ENCODE assay signal across 19 cellular contexts in the genomic region with DNA sequence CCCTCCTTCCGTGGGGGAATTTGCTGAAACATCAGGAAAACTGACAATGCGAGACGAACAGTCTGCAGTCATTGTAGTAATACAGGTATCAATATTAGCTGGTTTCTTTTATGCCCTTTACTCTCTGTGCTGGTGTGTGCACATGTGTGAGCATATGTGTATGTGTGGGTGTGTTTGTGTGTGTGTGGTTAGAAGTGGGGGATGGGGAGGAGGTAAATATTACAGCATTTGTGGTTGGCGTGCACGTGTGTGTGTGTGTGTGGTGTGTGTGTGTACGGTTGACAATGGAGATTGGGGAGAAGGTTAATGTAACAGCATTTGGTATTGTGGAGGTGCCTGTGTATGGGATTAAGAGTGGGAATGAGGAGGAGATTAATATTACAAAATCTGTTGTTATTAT.
DNase-seq lines count a peak whose midpoint lies in the region; ATAC-seq and TF ChIP-seq lines count a peak whose summit lies in the region.
"Had no signal": no experiment of that assay in that cellular context is flagged by ENCODE, and none has a peak within 500 bp of the region (broad histone marks: within the 10 kb centered on the region; RNA-seq: fewer than 3 reads in every experiment).

No MANE protein-coding gene starts in this region.

- H3K27me3 Mint-ChIP-seq in GM23338 (ENCODE audit: insufficient read depth, low read depth, poor library complexity) (peaks cover 3% of the 10 kb centered on the region), endodermal cell (ENCODE audit: insufficient read depth) (no peaks in the 10 kb centered on the region)

- H3K14ac ChIP-seq in IMR-90 (replicated peaks; ENCODE audit: low read depth, low read length), result no peak overlapping the region

- 60% methylated on average over 2 of the region's 6 CpGs; no CpG with 5 or more reads in 1 of the 2 experiments for WGBS in IMR-90 (ENCODE audit: extremely low coverage in 2 of 2, insufficient read length in 1 of 2), 2 experiments
- WGBS in endodermal cell (ENCODE audit: insufficient coverage in 1 of 2, insufficient read length in 1 of 2), 2 experiments, result 91 to 94% methylated on average over 4 to 6 of the region's 6 CpGs

- no peak overlapping the region for H4K5ac ChIP-seq in IMR-90 (ENCODE audit: low read depth, low read length)

- H3K4me3 Mint-ChIP-seq in GM23338, result no peak overlapping the region
- H3K4me3 Mint-ChIP-seq in endodermal cell, result no peak overlapping the region
- H3K4me3 Mint-ChIP-seq: B cell; CD8-positive, alpha-beta memory T cell had no signal

- no peaks in the 10 kb centered on the region for H3K9me2 ChIP-seq in GM23338 (ENCODE audit: insufficient read depth)

- H3K27me3 ChIP-seq in GM23338 (ENCODE audit: insufficient read depth) (no peaks in the 10 kb centered on the region), IMR-90 (ENCODE audit: control insufficient read depth, insufficient read depth, low read length) (no peaks in the 10 kb centered on the region), endodermal cell (ENCODE audit: control insufficient read depth, insufficient read depth, low read length, poor library complexity, severe bottlenecking) (no peaks in the 10 kb centered on the region)
- H3K27me3 ChIP-seq: BLaER1 treated with 17β-estradiol and CSF1 and Interleukin-3, amounts not matched to agents 10 nM and 100 nM had no signal

- no peak overlapping the region for H2BK120ac ChIP-seq in IMR-90 (ENCODE audit: low read depth, low read length)

- H3K9me1 ChIP-seq in IMR-90 (ENCODE audit: insufficient read depth, low read length), result no peaks in the 10 kb centered on the region

- TF ChIP-seq RAD21 in IMR-90 (IDR thresholded peaks at IDR 0.05; ENCODE audit: low read length), result no peak

- H3F3A ChIP-seq in GM23338 (replicated peaks; ENCODE audit: low read depth), result 0 out of 2 replicates have a peak, but pooled peaks cover 2% of the 10 kb centered on the region

- no peak overlapping the region for H4K91ac ChIP-seq in IMR-90 (ENCODE audit: insufficient read depth, low read depth, low read length)

- BruUV-seq in IMR-90 (replicated peaks; lab: Mats Ljungman, UMichigan), result no TSS peak

- no peak overlapping the region for H2BK20ac ChIP-seq in IMR-90 (ENCODE audit: low read depth, low read length)

- H3K9me3 Mint-ChIP-seq in GM23338 (no peaks in the 10 kb centered on the region), endodermal cell (no peaks in the 10 kb centered on the region)
- H3K9me3 Mint-ChIP-seq: CD8-positive, alpha-beta memory T cell had no signal

- H3K4me1 Mint-ChIP-seq in GM23338 (no peaks in the 10 kb centered on the region), endodermal cell (no peaks in the 10 kb centered on the region)
- H3K4me1 Mint-ChIP-seq: B cell; CD8-positive, alpha-beta memory T cell had no signal

- no peak overlapping the region for H2AK9ac ChIP-seq in IMR-90 (replicated peaks; ENCODE audit: low read depth, low read length, poor library complexity)

- no peaks in the 10 kb centered on the region for H3K79me1 ChIP-seq in IMR-90 (ENCODE audit: low read depth in 1 of 2, low read length in 2 of 2)

- H3K4me1 ChIP-seq in GM23338 (ENCODE audit: insufficient read depth) (no peaks in the 10 kb centered on the region), IMR-90 (ENCODE audit: control insufficient read depth, insufficient read depth, low read length) (no peaks in the 10 kb centered on the region), endodermal cell (ENCODE audit: control insufficient read depth, insufficient read depth, low read length) (no peaks in the 10 kb centered on the region)
- H3K4me1 ChIP-seq: BLaER1 treated with 17β-estradiol and CSF1 and Interleukin-3, amounts not matched to agents 10 nM and 100 nM had no signal

- H3K4ac ChIP-seq in IMR-90 (ENCODE audit: low read depth, low read length), result no peak overlapping the region

- CTCF ChIA-PET in IMR-90 (lab: Yijun Ruan, JAX), result no interaction called here

- peaks cover 21% of the 10 kb centered on the region for H3K36me3 ChIP-seq in GM23338 (ENCODE audit: insufficient read depth)
- H3K36me3 ChIP-seq in IMR-90 (ENCODE audit: control insufficient read depth, insufficient read depth, low read length), result no peaks in the 10 kb centered on the region
- H3K36me3 ChIP-seq in endodermal cell (ENCODE audit: control insufficient read depth, insufficient read depth, low read length), result peaks cover 14% of the 10 kb centered on the region
- H3K36me3 ChIP-seq: BLaER1 treated with 17β-estradiol and CSF1 and Interleukin-3, amounts not matched to agents 10 nM and 100 nM had no signal

- H3K18ac ChIP-seq in IMR-90 (ENCODE audit: low read depth, low read length), result no peak overlapping the region

- H3K4me2 ChIP-seq in GM23338, result no peak overlapping the region
- H3K4me2 ChIP-seq in IMR-90 (ENCODE audit: low read depth, low read length), result no peak overlapping the region
- H3K4me2 ChIP-seq: BLaER1 treated with 17β-estradiol and CSF1 and Interleukin-3, amounts not matched to agents 10 nM and 100 nM had no signal

- H3K4me3 ChIP-seq in GM23338 (no peak overlapping the region), IMR-90 (ENCODE audit: insufficient read depth, low read depth, low read length) (no peak overlapping the region), endodermal cell (ENCODE audit: low read length) (no peak overlapping the region)
- H3K4me3 ChIP-seq: BLaER1 treated with 17β-estradiol and CSF1 and Interleukin-3, amounts not matched to agents 10 nM and 100 nM; GM12878; GM23248 had no signal

- TF ChIP-seq POLR2A in IMR-90 (IDR thresholded peaks at IDR 0.05; ENCODE audit: low read depth, low read length), result no peak

- no peaks in the 10 kb centered on the region for H3K9me3 ChIP-seq in IMR-90 (ENCODE audit: control insufficient read depth, insufficient read depth, low read length)
- no peaks in the 10 kb centered on the region for H3K9me3 ChIP-seq in endodermal cell (ENCODE audit: control insufficient read depth, low read length)
- H3K9me3 ChIP-seq: BLaER1 treated with 17β-estradiol and CSF1 and Interleukin-3, amounts not matched to agents 10 nM and 100 nM had no signal

- dilution Hi-C loops in IMR-90 (cut with HindIII; ENCODE audit: low sequenced_read_pairs, unreplicated experiment), result no loop called here

- DNase-seq in GM23338 (ENCODE audit: low spot score) (no peak), IMR-90 (no peak), endodermal cell (no peak), occipital lobe (lab: John Stamatoyannopoulos, UW) (no peak), GM13976 (ENCODE audit: low spot score) (no peak), SKM-1 treated with dmso at 0.1 percent for 144 hours (lab: John Stamatoyannopoulos, UW; ENCODE audit: unreplicated experiment) (no peak), NCI-H1694 treated with DMSO at 0.1 percent for 48 hours (lab: John Stamatoyannopoulos, UW) (no peak)
- DNase-seq: 8988T; CD8-positive, alpha-beta memory T cell; COR-L47; DMS 273 treated with DMSO at 0.1 percent for 48 hours; DMS53; DND-41; EL; GM23248 had no signal

- no peak overlapping the region for H2BK15ac ChIP-seq in IMR-90 (ENCODE audit: low read depth, low read length)

- peak overlapping the region; percentile 70 for H2BK5ac ChIP-seq in IMR-90 (ENCODE audit: low read depth, low read length, poor library complexity, severe bottlenecking)

- H2AK5ac ChIP-seq in IMR-90 (ENCODE audit: low read depth, low read length), result no peak overlapping the region

- no peaks in the 10 kb centered on the region for H4K20me1 ChIP-seq in GM23338 (replicated peaks; ENCODE audit: insufficient read depth)
- no peaks in the 10 kb centered on the region for H4K20me1 ChIP-seq in IMR-90 (ENCODE audit: insufficient read depth, low read length)
- H4K20me1 ChIP-seq: BLaER1 treated with 17β-estradiol and CSF1 and Interleukin-3, amounts not matched to agents 10 nM and 100 nM had no signal

- ATAC-seq in GM23338 (no peak), IMR-90 (ENCODE audit: low read depth) (no peak)
- ATAC-seq: GM12878, HCT116 had no signal

- no peak for TF ChIP-seq CTCF in GM23338 (conservative IDR thresholded peaks at IDR 0.05; ENCODE audit: low read depth in 2 of 2)
- no peak for TF ChIP-seq CTCF in IMR-90 (conservative IDR thresholded peaks at IDR 0.05; ENCODE audit: low read depth, low read length)
- no peak for TF ChIP-seq CTCF in endodermal cell (conservative IDR thresholded peaks at IDR 0.05)
- no peak for TF ChIP-seq CTCF in GM13976 (IDR thresholded peaks at IDR 0.05; ENCODE audit: borderline replicate concordance, control extremely low read depth, extremely low read depth, insufficient read depth, missing control alignments)

- no peak overlapping the region for H4K8ac ChIP-seq in IMR-90 (ENCODE audit: low read depth in 2 of 2, low read length in 2 of 2)

- H3K79me2 ChIP-seq in GM23338 (replicated peaks; ENCODE audit: insufficient read depth), result no peaks in the 10 kb centered on the region

- H3K27ac ChIP-seq in GM23338 (ENCODE audit: low read depth) (0 out of 2 replicates have a peak overlapping the region, but pooled peaks have one; percentile 14), IMR-90 (ENCODE audit: insufficient read depth, low read length) (no peak overlapping the region), endodermal cell (ENCODE audit: low read depth, low read length) (no peak overlapping the region)
- H3K27ac ChIP-seq: BLaER1 treated with 17β-estradiol and CSF1 and Interleukin-3, amounts not matched to agents 10 nM and 100 nM; GM23248 had no signal

- H3K27ac Mint-ChIP-seq in GM23338 (no peak overlapping the region), endodermal cell (peak overlapping the region; percentile 31)
- H3K27ac Mint-ChIP-seq: B cell had no signal

- no peak overlapping the region for H3K23ac ChIP-seq in IMR-90 (ENCODE audit: low read depth, low read length)

- H2AFZ ChIP-seq in GM23338 (no peak overlapping the region), IMR-90 (replicated peaks; ENCODE audit: low read length, poor library complexity) (no peak overlapping the region)
- H2AFZ ChIP-seq: GM23248 had no signal

- peaks cover 18% of the 10 kb centered on the region for H3K36me3 Mint-ChIP-seq in GM23338 (ENCODE audit: low read depth)
- peaks cover 20% of the 10 kb centered on the region for H3K36me3 Mint-ChIP-seq in endodermal cell (ENCODE audit: low read depth)
- H3K36me3 Mint-ChIP-seq: CD8-positive, alpha-beta memory T cell had no signal

- H3K56ac ChIP-seq in IMR-90 (ENCODE audit: extremely low read depth, insufficient read depth, low read length), result no peak overlapping the region

- POLR2A ChIA-PET in IMR-90 (lab: Charles Lee; ENCODE audit: unreplicated experiment), result no interaction called here

- no peak overlapping the region for H3K9ac ChIP-seq in IMR-90 (ENCODE audit: low read depth, low read length)
- no peak overlapping the region for H3K9ac ChIP-seq in endodermal cell (ENCODE audit: extremely low read depth, low read length, poor library complexity, severe bottlenecking)
- H3K9ac ChIP-seq: BLaER1 treated with 17β-estradiol and CSF1 and Interleukin-3, amounts not matched to agents 10 nM and 100 nM; GM23248 had no signal

- in situ Hi-C loops in IMR-90 (cut with MboI; ENCODE audit: low sequenced_read_pairs) (no loop called here), GM13976 (cut with MboI; ENCODE audit: low sequenced_read_pairs, unreplicated experiment) (no loop called here)

- intact Hi-C loops in IMR-90 (cut with micrococcal nuclease), result no loop called here

TF ChIP-seq in GM23338, 12 proteins besides CTCF, POLR2A, EP300 and RAD21 (continues in another document):
- no peak for TF ChIP-seq POLR2AphosphoS5 (IDR thresholded peaks at IDR 0.05; ENCODE audit: low read depth)

TF ChIP-seq in IMR-90, 13 proteins besides CTCF, POLR2A, EP300 and RAD21 (continues in another document):
- TF ChIP-seq BHLHE40 (IDR thresholded peaks at IDR 0.05; ENCODE audit: low read depth, low read length), result no peak
- TF ChIP-seq NFE2L2 (IDR thresholded peaks at IDR 0.05; ENCODE audit: low read depth, low read length), result no peak
